In the genomic region with DNA sequence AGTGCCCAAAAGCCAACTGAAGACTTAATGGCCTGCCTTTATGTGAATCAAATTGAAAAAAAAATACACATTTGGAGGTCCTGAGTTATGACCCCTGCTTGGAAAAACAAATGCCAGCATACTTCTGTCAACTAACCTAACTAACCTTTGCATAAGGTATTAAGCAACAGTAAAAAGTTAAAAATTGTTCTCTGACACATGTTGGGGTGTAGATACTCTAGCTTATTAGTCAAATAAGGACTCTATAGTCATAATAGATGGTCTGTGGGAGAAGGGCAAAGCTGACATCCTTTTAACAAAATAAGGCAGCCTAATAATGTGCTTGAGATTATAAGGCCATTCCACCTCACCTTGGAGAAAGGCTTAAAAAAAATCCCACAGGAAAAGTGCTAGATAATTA, we compare ENCODE assay signal across 26 cellular contexts.
DNase-seq lines count a peak whose midpoint lies in the region; ATAC-seq, FAIRE-seq and TF ChIP-seq lines count a peak whose summit lies in the region.
"Had no signal": no experiment of that assay in that cellular context is flagged by ENCODE, and none has a peak within 500 bp of the region (broad histone marks: within the 10 kb centered on the region; RNA-seq: fewer than 3 reads in every experiment).

No MANE protein-coding gene starts in this region.

- peaks cover 2 to 8% of the 10 kb centered on the region in 2 donors for H3K9me3 Mint-ChIP-seq in activated T-cell treated with anti-CD3 and anti-CD28 coated beads, Interleukin-2, amount 50 U/mL, for 72 hours
- H3K9me3 Mint-ChIP-seq in activated T-helper 17 cell treated with anti-CD3 and anti-CD28 coated beads, Interleukin-2, amount 50 U/mL, for 72 hours = no peaks in the 10 kb centered on the region
- peaks cover 0 to 3% (median 0%) of the 10 kb centered on the region in 9 donors for H3K9me3 Mint-ChIP-seq in naive thymus-derived CD8-positive, alpha-beta T cell
- H3K9me3 Mint-ChIP-seq: IgD-negative memory B cell had no signal

- no peak for TF ChIP-seq POLR2A in GM12891 (IDR thresholded peaks at IDR 0.05; ENCODE audit: low read depth, low read length)

- peak; percentile 50 for FAIRE-seq in GM12891 (lab: Jason Lieb, UNC)
- FAIRE-seq: kidney, RCC 7860 had no signal

- no peaks in the 10 kb centered on the region for H3K27me3 Mint-ChIP-seq in activated T-cell treated with anti-CD3 and anti-CD28 coated beads, Interleukin-2, amount 50 U/mL, for 72 hours (ENCODE audit: low read depth)
- H3K27me3 Mint-ChIP-seq in activated T-helper 17 cell treated with anti-CD3 and anti-CD28 coated beads, Interleukin-2, amount 50 U/mL, for 72 hours = no peaks in the 10 kb centered on the region
- no peaks in the 10 kb centered on the region for H3K27me3 Mint-ChIP-seq in naive thymus-derived CD8-positive, alpha-beta T cell
- H3K27me3 Mint-ChIP-seq: IgD-negative memory B cell had no signal

- H3K4me3 Mint-ChIP-seq in activated T-cell treated with anti-CD3 and anti-CD28 coated beads, Interleukin-2, amount 50 U/mL, for 72 hours = peak overlapping the region in 1 of 2 donors; percentile 6
- H3K4me3 Mint-ChIP-seq in activated T-helper 17 cell treated with anti-CD3 and anti-CD28 coated beads, Interleukin-2, amount 50 U/mL, for 72 hours = peak overlapping the region; percentile 63
- peak overlapping the region in 1 of 10 donors; percentile 7 for H3K4me3 Mint-ChIP-seq in naive thymus-derived CD8-positive, alpha-beta T cell
- H3K4me3 Mint-ChIP-seq: IgD-negative memory B cell had no signal

- no peak for ATAC-seq in activated T-cell treated with anti-CD3 and anti-CD28 coated beads, Interleukin-2, amount 50 U/mL, for 72 hours (replicated peaks in 1 of 2)
- ATAC-seq in activated T-helper 17 cell treated with anti-CD3 and anti-CD28 coated beads, Interleukin-2, amount 50 U/mL, for 72 hours (replicated peaks) = peak; percentile 26
- ATAC-seq in naive thymus-derived CD8-positive, alpha-beta T cell = no peak
- ATAC-seq: lower lobe of right lung had no signal

- H3K4me1 Mint-ChIP-seq in activated T-cell treated with anti-CD3 and anti-CD28 coated beads, Interleukin-2, amount 50 U/mL, for 72 hours (ENCODE audit: low read depth) = peaks cover 93% of the 10 kb centered on the region
- peaks cover 77% of the 10 kb centered on the region for H3K4me1 Mint-ChIP-seq in activated T-helper 17 cell treated with anti-CD3 and anti-CD28 coated beads, Interleukin-2, amount 50 U/mL, for 72 hours
- H3K4me1 Mint-ChIP-seq in naive thymus-derived CD8-positive, alpha-beta T cell = peaks cover 51 to 93% (median 86%) of the 10 kb centered on the region in 4 donors

- no peak for DNase-seq in activated T-cell treated with anti-CD3 and anti-CD28 coated beads, Interleukin-2, amount 50 U/mL, for 72 hours
- DNase-seq in activated T-cell treated with anti-CD3 and anti-CD28 coated beads for 4 hours = no peak
- no peak for DNase-seq in GM12891 (ENCODE audit: insufficient read length, low spot score)
- no peak for DNase-seq in naive thymus-derived CD8-positive, alpha-beta T cell
- DNase-seq in NCI-H510A treated with DMSO at 0.1 percent for 48 hours (lab: John Stamatoyannopoulos, UW) = no peak
- DNase-seq in ureter (ENCODE audit: low spot score) = no peak
- no peak for DNase-seq in NCI-H2029 (lab: John Stamatoyannopoulos, UW)
- DNase-seq: aorta; BE2C; COR-L47; DMS79; effector memory CD4-positive, alpha-beta T cell; erythroblast; GDM1; kidney; lower lobe of right lung; NCI-H1048; NCI-H187 treated with DMSO at 0.1 percent for 48 hours; NCI-H226; NCI-H748 treated with DMSO at 0.1 percent for 48 hours; ovary; stimulated activated CD4-positive, alpha-beta T cell treated with anti-CD3 and anti-CD28 coated beads, Interleukin-2, amount 100 ng/mL, for 24 hours; SW 1271 had no signal

- H3K27ac Mint-ChIP-seq in activated T-cell treated with anti-CD3 and anti-CD28 coated beads, Interleukin-2, amount 50 U/mL, for 72 hours = peak overlapping the region; percentile 90
- peak overlapping the region; percentile 79 for H3K27ac Mint-ChIP-seq in activated T-helper 17 cell treated with anti-CD3 and anti-CD28 coated beads, Interleukin-2, amount 50 U/mL, for 72 hours
- peak overlapping the region in 7 of 10 donors; percentile 6 to 79 (median 63) for H3K27ac Mint-ChIP-seq in naive thymus-derived CD8-positive, alpha-beta T cell

- H3K36me3 Mint-ChIP-seq in activated T-cell treated with anti-CD3 and anti-CD28 coated beads, Interleukin-2, amount 50 U/mL, for 72 hours (ENCODE audit: insufficient read depth in 2 of 2) = peaks cover 20 to 31% of the 10 kb centered on the region in 2 donors
- H3K36me3 Mint-ChIP-seq in activated T-helper 17 cell treated with anti-CD3 and anti-CD28 coated beads, Interleukin-2, amount 50 U/mL, for 72 hours (ENCODE audit: low read depth) = peaks cover 68% of the 10 kb centered on the region
- H3K36me3 Mint-ChIP-seq in naive thymus-derived CD8-positive, alpha-beta T cell = peaks cover 5 to 59% (median 25%) of the 10 kb centered on the region in 3 donors

- POLR2A ChIA-PET in naive thymus-derived CD8-positive, alpha-beta T cell (lab: Charles Lee) = interaction anchor here (0.7 to 0.9 kb wide), 2 partner anchors 10 to 97 kb away, joined by 3 to 5 read pairs; no protein-coding TSS in a partner anchor

TF ChIP-seq in GM12891, 5 proteins besides CTCF, POLR2A, EP300 and RAD21:
- TF ChIP-seq PAX5 (IDR thresholded peaks at IDR 0.05; ENCODE audit: insufficient read depth, low read length, severe bottlenecking) (no peak), SPI1 (IDR thresholded peaks at IDR 0.05; ENCODE audit: low read depth, low read length) (no peak)
